ENCODE assay signal across 8 cellular contexts in the genomic region with DNA sequence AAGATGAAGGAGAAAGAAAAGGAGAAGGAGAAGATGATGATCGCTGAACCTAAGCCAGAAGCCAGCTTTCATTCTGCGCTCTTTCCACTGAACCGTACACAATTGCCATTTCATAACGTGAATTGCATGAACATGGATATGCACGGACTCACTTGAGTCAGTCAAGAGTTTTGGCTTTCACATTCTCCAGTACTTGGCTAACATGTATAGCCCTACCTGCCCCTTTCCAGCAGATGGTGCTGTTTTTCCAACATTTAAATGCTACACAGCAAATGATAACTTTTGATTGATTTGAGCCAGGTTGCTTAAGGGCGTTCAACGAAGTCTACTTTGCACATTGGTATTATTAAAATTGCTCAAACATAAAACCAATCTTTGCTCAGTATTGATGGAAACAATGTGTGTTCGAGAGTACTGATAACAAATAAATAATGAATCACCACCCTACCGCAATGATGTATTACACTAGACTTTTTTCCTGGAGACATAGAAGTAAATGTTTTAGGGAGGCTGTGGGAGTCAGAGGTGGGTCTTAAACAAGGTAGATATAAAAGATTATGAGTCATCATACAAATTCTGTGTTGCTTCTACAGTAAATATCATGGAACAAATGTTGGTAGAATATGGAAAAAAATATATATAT.
DNase-seq lines count a peak whose midpoint lies in the region; ATAC-seq and TF ChIP-seq lines count a peak whose summit lies in the region.

No MANE protein-coding gene starts in this region.

- H3K27me3 ChIP-seq in psoas muscle (ENCODE audit: insufficient read depth in 3 of 3, low read length in 2 of 3): no peaks in the 10 kb centered on the region

- ATAC-seq in GM18861 (IDR thresholded peaks at IDR 0.05; ENCODE audit: unreplicated experiment) (peak; percentile 92), HG03025 (IDR thresholded peaks at IDR 0.05; ENCODE audit: low FRiP score, unreplicated experiment) (peak; percentile 78), psoas muscle (peak; percentile 63 to 95 (median 84))

- H3K27me3 Mint-ChIP-seq in Calu3 (ENCODE audit: unreplicated experiment) (no peaks in the 10 kb centered on the region), glutamatergic neuron (ENCODE audit: unreplicated experiment) (no peaks in the 10 kb centered on the region)

- DNase-seq in Calu3: peak; percentile 34
- DNase-seq in NCI-H2029 (lab: John Stamatoyannopoulos, UW): peak; percentile 58
- peak; percentile 16 for DNase-seq in glutamatergic neuron
- no peak for DNase-seq in psoas muscle
- DNase-seq in posterior vena cava (ENCODE audit: low spot score): no peak

- WGBS in psoas muscle, 3 donors: 10 to 11% (median 11%) methylated on average over 9 of the region's 9 CpGs

- CTCF ChIA-PET in Calu3 (lab: Charles Lee): interaction anchor here (0.6 to 1.1 kb wide), 2 partner anchors 76 to 285 kb away, joined by 3 to 5 read pairs; no protein-coding TSS in a partner anchor

- H3K4me1 ChIP-seq in psoas muscle: no peaks in the 10 kb centered on the region

- no peaks in the 10 kb centered on the region for H3K36me3 ChIP-seq in psoas muscle (ENCODE audit: insufficient read depth in 1 of 2, low read depth in 1 of 2)

- TF ChIP-seq CTCF in Calu3 (IDR thresholded peaks at IDR 0.05; ENCODE audit: unreplicated experiment) (peak; percentile 53), WI38 (IDR thresholded peaks at IDR 0.05; ENCODE audit: low read depth, low read length) (peak; percentile 69), glutamatergic neuron (IDR thresholded peaks at IDR 0.05; ENCODE audit: partially characterized antibody, unreplicated experiment) (peak; percentile 75), psoas muscle (IDR thresholded peaks at IDR 0.05) (peak; percentile 70)

- H3K27ac ChIP-seq in psoas muscle: no peak overlapping the region

- H3K9me3 ChIP-seq in psoas muscle: no peaks in the 10 kb centered on the region

- H3K4me3 Mint-ChIP-seq in Calu3 (ENCODE audit: low read depth, unreplicated experiment): no peak overlapping the region
- no peak overlapping the region for H3K4me3 Mint-ChIP-seq in glutamatergic neuron (ENCODE audit: unreplicated experiment)

- H3K4me3 ChIP-seq in WI38 (ENCODE audit: low read depth, low read length) (no peak overlapping the region), psoas muscle (peak overlapping the region; percentile 15)

- H3K27ac Mint-ChIP-seq in Calu3 (ENCODE audit: unreplicated experiment) (no peak overlapping the region), glutamatergic neuron (ENCODE audit: unreplicated experiment) (no peak overlapping the region)

- H3K36me3 Mint-ChIP-seq in Calu3 (ENCODE audit: insufficient read depth, unreplicated experiment) (no peaks in the 10 kb centered on the region), glutamatergic neuron (ENCODE audit: unreplicated experiment) (no peaks in the 10 kb centered on the region)

- intact Hi-C loops in Calu3 (cut with micrococcal nuclease; ENCODE audit: unreplicated experiment) (loop anchor here (1.0 to 2.0 kb wide), 3 partner anchors 76 to 324 kb away; no protein-coding TSS in a partner anchor), psoas muscle (cut with DNase I) (loop anchor here (10.0 kb wide), 1 partner anchor 320 kb away; no protein-coding TSS in a partner anchor), posterior vena cava (cut with DNase I) (loop anchor here in 1 of 2 donors (5.0 kb wide), 1 partner anchor 327 kb away; no protein-coding TSS in a partner anchor)

- no TSS peak for BruUV-seq in Calu3 (replicated peaks; lab: Mats Ljungman, UMichigan)

- no peaks in the 10 kb centered on the region for H3K9me3 Mint-ChIP-seq in Calu3 (ENCODE audit: low read depth, unreplicated experiment)
- no peaks in the 10 kb centered on the region for H3K9me3 Mint-ChIP-seq in glutamatergic neuron (ENCODE audit: unreplicated experiment)

- H3K4me1 Mint-ChIP-seq in Calu3 (ENCODE audit: low read depth, unreplicated experiment) (peaks cover 9% of the 10 kb centered on the region), glutamatergic neuron (ENCODE audit: low read depth, unreplicated experiment) (no peaks in the 10 kb centered on the region)

Comparison
In these comparisons a context has a peak if more than half of its experiments do, and no peak if none do; other contexts are left out.
1. DNase-seq: peak in Calu3 (single experiment), NCI-H2029 (single experiment) and glutamatergic neuron (single experiment); none in psoas muscle (0 of 2) and posterior vena cava (single experiment).
2. Peak in every context shown above with its lines, with median percentiles within 50 percentile points of each other: CTCF ChIP-seq and ATAC-seq.